Comparison of ENCODE assay signal across 1 cellular context in the genomic region with DNA sequence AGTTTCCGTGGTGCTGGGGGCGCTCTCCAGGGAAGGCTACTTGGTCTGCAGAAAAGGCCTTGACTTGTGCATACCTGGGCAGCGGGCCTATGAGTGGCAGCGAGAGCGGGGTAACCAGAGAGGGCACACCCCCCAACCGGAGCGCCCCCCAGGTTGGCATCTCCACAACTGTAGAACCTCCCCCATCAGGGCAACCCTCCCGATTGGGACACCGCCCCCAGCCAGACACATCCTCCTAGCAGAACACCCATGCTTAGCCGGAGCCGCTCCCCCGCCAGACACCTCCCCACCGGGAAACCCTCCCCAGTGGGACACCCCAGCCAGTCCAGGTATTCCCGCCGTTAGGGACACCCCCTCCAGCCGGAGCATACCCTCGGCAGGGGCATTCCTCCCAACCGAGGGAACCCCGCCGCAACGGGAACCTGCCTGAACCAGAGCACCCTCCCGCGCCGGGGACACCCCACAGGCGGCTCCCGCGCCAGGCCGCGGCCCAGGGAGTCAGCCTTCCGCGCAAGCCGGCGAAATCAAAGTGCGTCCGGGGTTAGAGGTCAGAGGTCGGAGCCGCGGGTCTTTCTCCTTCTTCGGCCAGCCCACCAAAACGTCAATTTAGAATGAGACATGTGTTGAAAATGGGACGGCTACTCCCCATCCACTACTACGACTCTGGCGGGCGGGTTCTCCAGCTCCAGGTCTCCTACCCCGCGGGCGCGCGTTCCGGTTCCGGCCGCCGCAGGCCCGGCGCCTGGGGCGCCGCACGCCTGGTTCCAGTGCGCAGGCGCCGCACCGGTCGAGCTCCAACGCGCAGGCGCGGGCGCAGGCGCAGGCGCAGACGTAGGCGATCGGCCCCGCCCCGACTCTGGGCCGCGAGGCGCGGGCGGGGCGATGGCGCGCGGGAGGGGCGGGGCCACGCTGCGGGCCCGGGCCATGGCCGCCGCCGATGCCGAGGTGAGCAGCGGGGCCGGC.
TF ChIP-seq lines count a peak whose summit lies in the region.

A gene (plus strand): TSS at position 901 of the 963 bp plus-strand sequence. CDS start 24 bp downstream, at position 925.

TF ChIP-seq in WTC11, 78 proteins besides CTCF, POLR2A, EP300 and RAD21 (continued from another document):
- TF ChIP-seq, protein P1, sequence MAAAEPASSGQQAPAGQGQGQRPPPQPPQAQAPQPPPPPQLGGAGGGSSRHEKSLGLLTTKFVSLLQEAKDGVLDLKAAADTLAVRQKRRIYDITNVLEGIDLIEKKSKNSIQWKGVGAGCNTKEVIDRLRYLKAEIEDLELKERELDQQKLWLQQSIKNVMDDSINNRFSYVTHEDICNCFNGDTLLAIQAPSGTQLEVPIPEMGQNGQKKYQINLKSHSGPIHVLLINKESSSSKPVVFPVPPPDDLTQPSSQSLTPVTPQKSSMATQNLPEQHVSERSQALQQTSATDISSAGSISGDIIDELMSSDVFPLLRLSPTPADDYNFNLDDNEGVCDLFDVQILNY (CRISPR knock-in tag; IDR thresholded peaks at IDR 0.05): peak; percentile 45; the same call in 1 of the 2 replicates
- TF ChIP-seq KAT7 (CRISPR knock-in tag; IDR thresholded peaks at IDR 0.05; ENCODE audit: borderline replicate concordance): peak; percentile 69; the same call in 1 of the 2 replicates
- TF ChIP-seq, protein P2, sequence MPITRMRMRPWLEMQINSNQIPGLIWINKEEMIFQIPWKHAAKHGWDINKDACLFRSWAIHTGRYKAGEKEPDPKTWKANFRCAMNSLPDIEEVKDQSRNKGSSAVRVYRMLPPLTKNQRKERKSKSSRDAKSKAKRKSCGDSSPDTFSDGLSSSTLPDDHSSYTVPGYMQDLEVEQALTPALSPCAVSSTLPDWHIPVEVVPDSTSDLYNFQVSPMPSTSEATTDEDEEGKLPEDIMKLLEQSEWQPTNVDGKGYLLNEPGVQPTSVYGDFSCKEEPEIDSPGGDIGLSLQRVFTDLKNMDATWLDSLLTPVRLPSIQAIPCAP (CRISPR knock-in tag; IDR thresholded peaks at IDR 0.05): no peak; the same call in 1 of the 2 replicates
- peak; percentile 61 for TF ChIP-seq GABPB1 (CRISPR knock-in tag; IDR thresholded peaks at IDR 0.05)
- TF ChIP-seq FOXK1 (CRISPR knock-in tag; IDR thresholded peaks at IDR 0.05): peak; percentile 15; the same call in 1 of the 2 replicates
- TF ChIP-seq ELF4 (CRISPR knock-in tag; IDR thresholded peaks at IDR 0.05; ENCODE audit: low read depth): 0 out of 2 replicates have a peak, but pooled peaks have one; percentile 26
- TF ChIP-seq, protein P3, sequence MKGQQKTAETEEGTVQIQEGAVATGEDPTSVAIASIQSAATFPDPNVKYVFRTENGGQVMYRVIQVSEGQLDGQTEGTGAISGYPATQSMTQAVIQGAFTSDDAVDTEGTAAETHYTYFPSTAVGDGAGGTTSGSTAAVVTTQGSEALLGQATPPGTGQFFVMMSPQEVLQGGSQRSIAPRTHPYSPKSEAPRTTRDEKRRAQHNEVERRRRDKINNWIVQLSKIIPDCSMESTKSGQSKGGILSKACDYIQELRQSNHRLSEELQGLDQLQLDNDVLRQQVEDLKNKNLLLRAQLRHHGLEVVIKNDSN (CRISPR knock-in tag; IDR thresholded peaks at IDR 0.05): peak; percentile 44; the same call in 1 of the 2 replicates
- peak; percentile 56; the same call in 1 of the 2 replicates for TF ChIP-seq NFE2L1 (CRISPR knock-in tag; IDR thresholded peaks at IDR 0.05)
- TF ChIP-seq SP1 (CRISPR knock-in tag; conservative IDR thresholded peaks at IDR 0.05): peak; percentile 70
- TF ChIP-seq JAZF1 (CRISPR knock-in tag; IDR thresholded peaks at IDR 0.05): no peak
- TF ChIP-seq, protein P4, sequence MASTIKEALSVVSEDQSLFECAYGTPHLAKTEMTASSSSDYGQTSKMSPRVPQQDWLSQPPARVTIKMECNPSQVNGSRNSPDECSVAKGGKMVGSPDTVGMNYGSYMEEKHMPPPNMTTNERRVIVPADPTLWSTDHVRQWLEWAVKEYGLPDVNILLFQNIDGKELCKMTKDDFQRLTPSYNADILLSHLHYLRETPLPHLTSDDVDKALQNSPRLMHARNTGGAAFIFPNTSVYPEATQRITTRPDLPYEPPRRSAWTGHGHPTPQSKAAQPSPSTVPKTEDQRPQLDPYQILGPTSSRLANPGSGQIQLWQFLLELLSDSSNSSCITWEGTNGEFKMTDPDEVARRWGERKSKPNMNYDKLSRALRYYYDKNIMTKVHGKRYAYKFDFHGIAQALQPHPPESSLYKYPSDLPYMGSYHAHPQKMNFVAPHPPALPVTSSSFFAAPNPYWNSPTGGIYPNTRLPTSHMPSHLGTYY (CRISPR knock-in tag; IDR thresholded peaks at IDR 0.05): 0 out of 2 replicates have a peak, but pooled peaks have one; percentile 74
- peak; percentile 71; the same call in 1 of the 2 replicates for TF ChIP-seq ATF1 (CRISPR knock-in tag; IDR thresholded peaks at IDR 0.05)
- TF ChIP-seq CREB1 (CRISPR knock-in tag; IDR thresholded peaks at IDR 0.05): no peak; the same call in 1 of the 2 replicates
- TF ChIP-seq, protein P5, sequence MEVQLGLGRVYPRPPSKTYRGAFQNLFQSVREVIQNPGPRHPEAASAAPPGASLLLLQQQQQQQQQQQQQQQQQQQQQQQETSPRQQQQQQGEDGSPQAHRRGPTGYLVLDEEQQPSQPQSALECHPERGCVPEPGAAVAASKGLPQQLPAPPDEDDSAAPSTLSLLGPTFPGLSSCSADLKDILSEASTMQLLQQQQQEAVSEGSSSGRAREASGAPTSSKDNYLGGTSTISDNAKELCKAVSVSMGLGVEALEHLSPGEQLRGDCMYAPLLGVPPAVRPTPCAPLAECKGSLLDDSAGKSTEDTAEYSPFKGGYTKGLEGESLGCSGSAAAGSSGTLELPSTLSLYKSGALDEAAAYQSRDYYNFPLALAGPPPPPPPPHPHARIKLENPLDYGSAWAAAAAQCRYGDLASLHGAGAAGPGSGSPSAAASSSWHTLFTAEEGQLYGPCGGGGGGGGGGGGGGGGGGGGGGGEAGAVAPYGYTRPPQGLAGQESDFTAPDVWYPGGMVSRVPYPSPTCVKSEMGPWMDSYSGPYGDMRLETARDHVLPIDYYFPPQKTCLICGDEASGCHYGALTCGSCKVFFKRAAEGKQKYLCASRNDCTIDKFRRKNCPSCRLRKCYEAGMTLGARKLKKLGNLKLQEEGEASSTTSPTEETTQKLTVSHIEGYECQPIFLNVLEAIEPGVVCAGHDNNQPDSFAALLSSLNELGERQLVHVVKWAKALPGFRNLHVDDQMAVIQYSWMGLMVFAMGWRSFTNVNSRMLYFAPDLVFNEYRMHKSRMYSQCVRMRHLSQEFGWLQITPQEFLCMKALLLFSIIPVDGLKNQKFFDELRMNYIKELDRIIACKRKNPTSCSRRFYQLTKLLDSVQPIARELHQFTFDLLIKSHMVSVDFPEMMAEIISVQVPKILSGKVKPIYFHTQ (CRISPR knock-in tag; IDR thresholded peaks at IDR 0.05): 0 out of 2 replicates have a peak, but pooled peaks have one; percentile 10
- peak; percentile 77; the same call in 1 of the 2 replicates for TF ChIP-seq CREM (CRISPR knock-in tag; IDR thresholded peaks at IDR 0.05)
- peak; percentile 53; the same call in 1 of the 2 replicates for TF ChIP-seq FOXP1 (CRISPR knock-in tag; IDR thresholded peaks at IDR 0.05; ENCODE audit: borderline replicate concordance)
TF ChIP-seq in WTC11: peak in this region for 24.
